Comparison of ENCODE assay signal across 13 cellular contexts in genomic region chr1:19647643-19648042, GRCh38. TPM values are rescaled to one million over a fixed set of nuclear protein-coding genes. Genes with fewer than 3 reads are reported as not detected.
DNase-seq lines count a peak whose midpoint lies in the region; ATAC-seq and TF ChIP-seq lines count a peak whose summit lies in the region.
"Had no signal": no experiment of that assay in that cellular context is flagged by ENCODE, and none has a peak within 500 bp of the region (broad histone marks: within the 10 kb centered on the region; RNA-seq: fewer than 3 reads in every experiment).

No MANE protein-coding gene starts in this region.

- peak overlapping the region; percentile 73 for H3K4me3 Mint-ChIP-seq in T-helper 2 cell treated with Interferon-gamma antibody and Interleukin-4, amounts not matched to agents 5 μg/mL and 100 μg/mL, for 36 hours
- H3K4me3 Mint-ChIP-seq: mesothelial cell of epicardium; stimulated activated naive B cell treated with anti-CD40 and anti-IgM and Interleukin-4, amounts not matched to agents 10 μg/mL and 1 μg/mL and 100 μg/mL, for 72 hours had no signal

- H3K36me3 Mint-ChIP-seq in T-helper 2 cell treated with Interferon-gamma antibody and Interleukin-4, amounts not matched to agents 5 μg/mL and 100 μg/mL, for 36 hours (ENCODE audit: low read depth): peaks cover 2% of the 10 kb centered on the region
- H3K36me3 Mint-ChIP-seq: mesothelial cell of epicardium had no signal

- 13 to 25% methylated on average over 16 of the region's 16 CpGs for WGBS in sigmoid colon, 2 donors

- H3K27me3 ChIP-seq in sigmoid colon: no peaks in the 10 kb centered on the region

- peaks cover 33% of the 10 kb centered on the region for H3K4me1 Mint-ChIP-seq in T-helper 2 cell treated with Interferon-gamma antibody and Interleukin-4, amounts not matched to agents 5 μg/mL and 100 μg/mL, for 36 hours (ENCODE audit: low read depth)

- H3K9me3 ChIP-seq in sigmoid colon: no peaks in the 10 kb centered on the region
- H3K9me3 ChIP-seq: SJSA1 had no signal

- H3K4me1 ChIP-seq in sigmoid colon: peaks cover 0 to 74% (median 61%) of the 10 kb centered on the region in 4 donors

- peak overlapping the region; percentile 74 for H3K27ac Mint-ChIP-seq in T-helper 2 cell treated with Interferon-gamma antibody and Interleukin-4, amounts not matched to agents 5 μg/mL and 100 μg/mL, for 36 hours
- H3K27ac Mint-ChIP-seq: mesothelial cell of epicardium; stimulated activated naive B cell treated with anti-CD40 and anti-IgM and Interleukin-4, amounts not matched to agents 10 μg/mL and 1 μg/mL and 100 μg/mL, for 72 hours had no signal

- no peaks in the 10 kb centered on the region for H3K36me3 ChIP-seq in sigmoid colon
- H3K36me3 ChIP-seq: SJSA1 had no signal

- no peaks in the 10 kb centered on the region for H3K9me3 Mint-ChIP-seq in T-helper 2 cell treated with Interferon-gamma antibody and Interleukin-4, amounts not matched to agents 5 μg/mL and 100 μg/mL, for 36 hours
- H3K9me3 Mint-ChIP-seq: mesothelial cell of epicardium; stimulated activated naive B cell treated with anti-CD40 and anti-IgM and Interleukin-4, amounts not matched to agents 10 μg/mL and 1 μg/mL and 100 μg/mL, for 72 hours had no signal

- intact Hi-C loops in sigmoid colon (cut with DNase I): loop anchor here (5.0 kb wide), 1 partner anchor 395 kb away; the partner anchor contains the start of genes EMC1 and MRTO4

- ATAC-seq in HG02973 (IDR thresholded peaks at IDR 0.05; ENCODE audit: unreplicated experiment): no peak
- ATAC-seq in HG02642 (IDR thresholded peaks at IDR 0.05; ENCODE audit: poor library complexity, unreplicated experiment): no peak
- ATAC-seq: stimulated activated naive B cell treated with anti-CD40 and anti-IgM and Interleukin-4, amounts not matched to agents 10 μg/mL and 1 μg/mL and 100 μg/mL, for 72 hours had no signal

- DNase-seq in GM10266 (ENCODE audit: extremely low spot score) (peak; percentile 15), epithelial cell of esophagus (ENCODE audit: low read depth) (peak; percentile 32), sigmoid colon (no peak), NCI-H1417 treated with DMSO at 0.1 percent for 48 hours (lab: John Stamatoyannopoulos, UW) (no peak), GM19240 (ENCODE audit: insufficient read length, low spot score) (no peak)
- no peak for DNase-seq in T-helper 2 cell treated with Interferon-gamma antibody and Interleukin-4, amounts not matched to agents 5 μg/mL and 100 μg/mL, for 36 hours (ENCODE audit: low spot score)
- DNase-seq: Karpas-422; stimulated activated CD4-positive, alpha-beta T cell treated with anti-CD3 and anti-CD28 coated beads, Interleukin-12 subunit alpha, Interleukin-12 subunit beta, amount 100 ng/mL, for 4 hours; stimulated activated naive B cell treated with anti-CD40 and anti-IgM and Interleukin-4, amounts not matched to agents 10 μg/mL and 1 μg/mL and 100 μg/mL, for 72 hours had no signal

- H3K27me3 Mint-ChIP-seq in T-helper 2 cell treated with Interferon-gamma antibody and Interleukin-4, amounts not matched to agents 5 μg/mL and 100 μg/mL, for 36 hours (ENCODE audit: low read depth): peaks cover 13% of the 10 kb centered on the region

- TF ChIP-seq EP300 in sigmoid colon (IDR thresholded peaks at IDR 0.05): no peak

- TF ChIP-seq POLR2A in sigmoid colon (IDR thresholded peaks at IDR 0.05): no peak

- H3K27ac ChIP-seq in sigmoid colon: peak overlapping the region; percentile 93 to 97 (median 94)
- H3K27ac ChIP-seq: SJSA1 had no signal

- no peak for TF ChIP-seq CTCF in GM10266 (IDR thresholded peaks at IDR 0.05; ENCODE audit: control insufficient read depth, insufficient read depth, low read depth, missing control alignments)
- no peak for TF ChIP-seq CTCF in epithelial cell of esophagus (IDR thresholded peaks at IDR 0.05; ENCODE audit: insufficient read depth, low read depth, low read length, missing control alignments)
- no peak for TF ChIP-seq CTCF in sigmoid colon (IDR thresholded peaks at IDR 0.05)

- H3K4me3 ChIP-seq in epithelial cell of esophagus (ENCODE audit: low read length) (no peak overlapping the region), sigmoid colon (peak overlapping the region in 3 of 4 donors; percentile 4 to 80 (median 75))
- H3K4me3 ChIP-seq: SJSA1 had no signal

RNA-seq across cellular contexts. Expression of gene NBL1, which starts 3.5 kb away (rescaled TPM):
- 100 to 1,000 TPM in 2 of 4 donors, 10 to 100 TPM in 2; 64.1 to 128 (median 87.6) TPM for total RNA-seq in sigmoid colon
- polyA plus RNA-seq in sigmoid colon: 100 to 1,000 TPM; 245 to 394 (median 260) TPM

RNA-seq across cellular contexts. Expression of gene HTR6, which starts 17.0 kb away (rescaled TPM):
- not detected for total RNA-seq in sigmoid colon
- polyA plus RNA-seq in sigmoid colon: under 1 TPM in 1 of 3 donors, not detected in 2; 0.15 TPM
- total RNA-seq: SJSA1 had no signal

Comparison
In these comparisons a context has a peak if more than half of its experiments do, and no peak if none do; other contexts are left out.
1. DNase-seq: peak in GM10266 (single experiment) and epithelial cell of esophagus (single experiment); none in T-helper 2 cell treated with Interferon-gamma antibody and Interleukin-4, amounts not matched to agents 5 μg/mL and 100 μg/mL, for 36 hours (single experiment), sigmoid colon (single experiment), NCI-H1417 treated with DMSO at 0.1 percent for 48 hours (single experiment) and GM19240 (single experiment).